In genomic region chr1:64675718-64676345, GRCh38 we compare ENCODE assay signal across 1 cellular context.
TF ChIP-seq lines count a peak whose summit lies in the region.

No MANE protein-coding gene starts in this region.

TF ChIP-seq in liver, 16 proteins besides CTCF, POLR2A, EP300 and RAD21 (continued from another document):
- TF ChIP-seq REST (IDR thresholded peaks at IDR 0.05) (no peak), TAF1 (conservative IDR thresholded peaks at IDR 0.05) (no peak), NR2F2 (IDR thresholded peaks at IDR 0.05) (no peak), SP1 (IDR thresholded peaks at IDR 0.05) (no peak), FOXA2 (IDR thresholded peaks at IDR 0.05) (no peak), YY1 (IDR thresholded peaks at IDR 0.05) (no peak), MAX (IDR thresholded peaks at IDR 0.05) (no peak), FOXA1 (IDR thresholded peaks at IDR 0.05) (no peak)
